8 cellular contexts compared by ENCODE assay signal in the genomic region with DNA sequence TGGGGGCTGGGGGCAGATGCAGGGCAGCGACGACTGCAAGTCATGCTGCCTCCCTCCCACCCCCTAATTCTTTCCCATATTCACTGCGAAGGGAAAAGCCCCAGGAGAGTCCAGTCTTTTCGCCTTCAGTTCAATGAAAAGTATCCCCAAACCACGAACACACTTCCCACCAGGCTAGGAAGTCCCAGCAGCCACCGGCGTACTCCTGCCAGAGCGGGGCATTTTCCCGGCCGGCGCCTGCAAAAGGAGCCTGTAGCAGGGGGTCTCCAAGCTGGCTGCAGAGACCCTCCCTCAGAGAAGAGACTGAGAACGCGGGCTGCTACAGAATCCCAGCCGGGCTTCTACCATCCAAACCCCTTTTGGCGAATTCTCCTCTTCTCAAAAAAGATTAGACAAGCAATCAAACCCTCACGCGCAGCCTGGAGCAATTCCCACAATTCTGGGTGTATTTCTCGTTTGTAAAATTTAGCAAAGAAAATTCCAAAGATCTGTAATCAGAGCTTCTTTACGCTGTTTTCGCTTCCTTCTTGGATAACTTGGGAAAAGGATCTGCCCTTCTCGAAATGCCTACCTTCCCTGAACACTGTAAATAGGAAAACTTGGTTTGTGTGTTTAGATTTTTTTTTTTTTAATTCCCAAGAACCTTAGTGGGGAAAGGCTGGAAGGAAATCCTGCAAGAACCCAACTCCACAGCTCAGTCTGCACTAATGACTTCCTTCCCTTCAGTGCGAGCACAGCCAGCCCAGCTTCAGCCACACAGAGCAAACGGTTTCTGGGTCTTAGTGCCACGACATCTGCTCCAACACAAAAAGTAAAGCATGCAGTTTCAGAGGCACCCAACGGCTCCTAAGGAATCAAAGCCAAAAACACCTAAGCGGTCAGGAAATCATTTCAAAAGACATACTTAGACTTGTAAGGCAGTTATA.
A peak's percentile ranks its signal among the peaks of the same experiment; 100 is the strongest.
DNase-seq lines count a peak whose midpoint lies in the region; ATAC-seq and TF ChIP-seq lines count a peak whose summit lies in the region.

No MANE protein-coding gene starts in this region.

- H3K9me3 ChIP-seq in right atrium auricular region (no peaks in the 10 kb centered on the region), osteoblast (ENCODE audit: low read depth, low read length) (no peaks in the 10 kb centered on the region), PC-3 (ENCODE audit: low read length) (no peaks in the 10 kb centered on the region)

- intact Hi-C loops in PC-3 (cut with micrococcal nuclease), result no loop called here

- DNase-seq in GM04504 (ENCODE audit: low read depth) (peak; percentile 60), astrocyte of the cerebellum (ENCODE audit: low read depth) (peak; percentile 59), right atrium auricular region (ENCODE audit: low spot score) (peak; percentile 79), osteoblast (ENCODE audit: insufficient read length, low spot score, missing footprints) (peak; percentile 79), PC-3 (no peak), NCI-H1092 (lab: John Stamatoyannopoulos, UW) (no peak)

- H3K4me3 ChIP-seq in astrocyte of the cerebellum (ENCODE audit: low read depth, low read length) (peak overlapping the region; percentile 52), right atrium auricular region (peak overlapping the region; percentile 52 to 64), osteoblast (ENCODE audit: insufficient read depth, low read length) (peak overlapping the region; percentile 80), PC-3 (ENCODE audit: low read length) (no peak overlapping the region)

- peaks cover 8% of the 10 kb centered on the region for H3K79me2 ChIP-seq in osteoblast (ENCODE audit: insufficient read depth, low read length)
- no peaks in the 10 kb centered on the region for H3K79me2 ChIP-seq in PC-3 (ENCODE audit: low read length)

- H3F3A ChIP-seq in PC-3 (ENCODE audit: low read length, unreplicated experiment), result no peaks in the 10 kb centered on the region

- no TSS peak for BruUV-seq in PC-3 (replicated peaks; lab: Mats Ljungman, UMichigan)

- H3K9me2 ChIP-seq in PC-3 (replicated peaks; ENCODE audit: low read length), result no peaks in the 10 kb centered on the region

- H3K36me3 ChIP-seq in right atrium auricular region (no peaks in the 10 kb centered on the region), osteoblast (ENCODE audit: insufficient read depth, low read length) (no peaks in the 10 kb centered on the region), PC-3 (ENCODE audit: low read depth, low read length) (no peaks in the 10 kb centered on the region)

- TF ChIP-seq CTCF in astrocyte of the cerebellum (IDR thresholded peaks at IDR 0.05; ENCODE audit: low read depth, low read length, missing control alignments), result no peak
- TF ChIP-seq CTCF in right atrium auricular region (IDR thresholded peaks at IDR 0.05), result no peak
- no peak for TF ChIP-seq CTCF in osteoblast (IDR thresholded peaks at IDR 0.05; ENCODE audit: extremely low read depth, low read depth, low read length)
- TF ChIP-seq CTCF in PC-3 (conservative IDR thresholded peaks at IDR 0.05; ENCODE audit: low read depth, low read length), result no peak

- H2AFZ ChIP-seq in osteoblast (ENCODE audit: low read length) (peak overlapping the region; percentile 80), PC-3 (ENCODE audit: low read length) (no peak overlapping the region)

- H3K4me1 ChIP-seq in right atrium auricular region, result peaks cover 0 to 20% of the 10 kb centered on the region in 2 donors
- H3K4me1 ChIP-seq in osteoblast (ENCODE audit: insufficient read depth, low read length), result peaks cover 27% of the 10 kb centered on the region
- no peaks in the 10 kb centered on the region for H3K4me1 ChIP-seq in PC-3 (ENCODE audit: insufficient read depth, low read length)

- H3K27me3 ChIP-seq in right atrium auricular region (no peaks in the 10 kb centered on the region), osteoblast (ENCODE audit: insufficient read depth, low read length) (no peaks in the 10 kb centered on the region), PC-3 (ENCODE audit: low read length) (no peaks in the 10 kb centered on the region)

- H3K9ac ChIP-seq in PC-3 (ENCODE audit: low read length), result no peak overlapping the region

- ATAC-seq in PC-3, result no peak
- ATAC-seq in GM21360 (IDR thresholded peaks at IDR 0.05; ENCODE audit: unreplicated experiment), result no peak

- CTCF ChIA-PET in PC-3 (lab: Charles Lee), result no interaction called here

- H4K20me1 ChIP-seq in osteoblast (ENCODE audit: insufficient read depth, low read length), result no peaks in the 10 kb centered on the region
- no peaks in the 10 kb centered on the region for H4K20me1 ChIP-seq in PC-3 (ENCODE audit: low read length)

- peak overlapping the region; percentile 69 to 76 for H3K27ac ChIP-seq in right atrium auricular region
- peak overlapping the region; percentile 75 for H3K27ac ChIP-seq in osteoblast (ENCODE audit: low read depth, low read length)
- no peak overlapping the region for H3K27ac ChIP-seq in PC-3 (ENCODE audit: low read length)

- POLR2A ChIA-PET in PC-3 (lab: Charles Lee; ENCODE audit: unreplicated experiment), result no interaction called here

- in situ Hi-C loops in astrocyte of the cerebellum (cut with HindIII; ENCODE audit: low sequenced_read_pairs), result no loop called here

- H3K4me2 ChIP-seq in osteoblast (ENCODE audit: insufficient read depth, low read length) (peak overlapping the region; percentile 95), PC-3 (ENCODE audit: low read length) (no peak overlapping the region)

TF ChIP-seq in PFSK-1, 5 proteins besides CTCF, POLR2A, EP300 and RAD21:
- TF ChIP-seq SIN3A (IDR thresholded peaks at IDR 0.05; ENCODE audit: borderline replicate concordance, insufficient read depth, low read length), result no peak
- peak; percentile 37; the same call in 1 of the 2 replicates for TF ChIP-seq POLR2AphosphoS5 (IDR thresholded peaks at IDR 0.05; ENCODE audit: low read depth, low read length)
- TF ChIP-seq, protein P1, sequence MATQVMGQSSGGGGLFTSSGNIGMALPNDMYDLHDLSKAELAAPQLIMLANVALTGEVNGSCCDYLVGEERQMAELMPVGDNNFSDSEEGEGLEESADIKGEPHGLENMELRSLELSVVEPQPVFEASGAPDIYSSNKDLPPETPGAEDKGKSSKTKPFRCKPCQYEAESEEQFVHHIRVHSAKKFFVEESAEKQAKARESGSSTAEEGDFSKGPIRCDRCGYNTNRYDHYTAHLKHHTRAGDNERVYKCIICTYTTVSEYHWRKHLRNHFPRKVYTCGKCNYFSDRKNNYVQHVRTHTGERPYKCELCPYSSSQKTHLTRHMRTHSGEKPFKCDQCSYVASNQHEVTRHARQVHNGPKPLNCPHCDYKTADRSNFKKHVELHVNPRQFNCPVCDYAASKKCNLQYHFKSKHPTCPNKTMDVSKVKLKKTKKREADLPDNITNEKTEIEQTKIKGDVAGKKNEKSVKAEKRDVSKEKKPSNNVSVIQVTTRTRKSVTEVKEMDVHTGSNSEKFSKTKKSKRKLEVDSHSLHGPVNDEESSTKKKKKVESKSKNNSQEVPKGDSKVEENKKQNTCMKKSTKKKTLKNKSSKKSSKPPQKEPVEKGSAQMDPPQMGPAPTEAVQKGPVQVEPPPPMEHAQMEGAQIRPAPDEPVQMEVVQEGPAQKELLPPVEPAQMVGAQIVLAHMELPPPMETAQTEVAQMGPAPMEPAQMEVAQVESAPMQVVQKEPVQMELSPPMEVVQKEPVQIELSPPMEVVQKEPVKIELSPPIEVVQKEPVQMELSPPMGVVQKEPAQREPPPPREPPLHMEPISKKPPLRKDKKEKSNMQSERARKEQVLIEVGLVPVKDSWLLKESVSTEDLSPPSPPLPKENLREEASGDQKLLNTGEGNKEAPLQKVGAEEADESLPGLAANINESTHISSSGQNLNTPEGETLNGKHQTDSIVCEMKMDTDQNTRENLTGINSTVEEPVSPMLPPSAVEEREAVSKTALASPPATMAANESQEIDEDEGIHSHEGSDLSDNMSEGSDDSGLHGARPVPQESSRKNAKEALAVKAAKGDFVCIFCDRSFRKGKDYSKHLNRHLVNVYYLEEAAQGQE (IDR thresholded peaks at IDR 0.05; ENCODE audit: insufficient read depth in 1 of 2, low read depth in 2 of 2, low read length in 2 of 2), result no peak
- TF ChIP-seq FOXP2 (optimal IDR thresholded peaks at IDR 0.05; ENCODE audit: borderline replicate concordance, extremely low read depth, extremely low read length, insufficient read depth), result peak; percentile 64
- TF ChIP-seq TAF1 (IDR thresholded peaks at IDR 0.05; ENCODE audit: borderline replicate concordance, insufficient read depth, low read length), result peak; percentile 84; the same call in 1 of the 2 replicates

Comparison
In these comparisons a context has a peak if more than half of its experiments do, and no peak if none do; other contexts are left out.
1. DNase-seq: peak in GM04504 (single experiment), astrocyte of the cerebellum (single experiment), right atrium auricular region (single experiment) and osteoblast (single experiment); none in PC-3 (single experiment) and NCI-H1092 (single experiment).